22 cellular contexts compared by ENCODE assay signal in genomic region chr15:64237677-64238076, GRCh38.
DNase-seq lines count a peak whose midpoint lies in the region; ATAC-seq lines count a peak whose summit lies in the region.
"Had no signal": no experiment of that assay in that cellular context is flagged by ENCODE, and none has a peak within 500 bp of the region (broad histone marks: within the 10 kb centered on the region; RNA-seq: fewer than 3 reads in every experiment).

No MANE protein-coding gene starts in this region.

- H3K36me3 Mint-ChIP-seq in central memory CD8-positive, alpha-beta T cell (ENCODE audit: insufficient read depth), result peaks cover 5% of the 10 kb centered on the region

- H3K4me3 Mint-ChIP-seq in central memory CD8-positive, alpha-beta T cell, result no peak overlapping the region
- H3K4me3 Mint-ChIP-seq: CD4-positive, alpha-beta T cell; HFFc6 had no signal

- ATAC-seq in GM18907 (IDR thresholded peaks at IDR 0.05; ENCODE audit: unreplicated experiment), result peak; percentile 65
- ATAC-seq in HG03097 (IDR thresholded peaks at IDR 0.05; ENCODE audit: low FRiP score, unreplicated experiment), result peak; percentile 70
- no peak for ATAC-seq in central memory CD8-positive, alpha-beta T cell (replicated peaks; ENCODE audit: extremely low read depth, poor library complexity, severe bottlenecking)
- peak; percentile 40 for ATAC-seq in stimulated activated naive CD8-positive, alpha-beta T cell treated with anti-CD3 and anti-CD28 coated beads, Interleukin-15, Interleukin-2, amounts not matched to agents 100 U/mL and 50 U/mL, for 24 hours
- ATAC-seq in HG03139 (IDR thresholded peaks at IDR 0.05; ENCODE audit: unreplicated experiment), result no peak
- no peak for ATAC-seq in GM18861 (IDR thresholded peaks at IDR 0.05; ENCODE audit: unreplicated experiment)

- DNase-seq in central memory CD8-positive, alpha-beta T cell (ENCODE audit: low spot score in 2 of 2), result no peak
- no peak for DNase-seq in stimulated activated naive CD8-positive, alpha-beta T cell treated with anti-CD3 and anti-CD28 coated beads, Interleukin-15, Interleukin-2, amounts not matched to agents 100 U/mL and 50 U/mL, for 24 hours
- DNase-seq in HK-2 (ENCODE audit: unreplicated experiment), result no peak
- DNase-seq: ACHN; CD4-positive, alpha-beta T cell; COR-L47; DMS 273 treated with DMSO at 0.1 percent for 48 hours; DMS79 treated with DMSO at 0.1 percent for 48 hours; HFFc6; NCI-H1105; NCI-H146; NCI-H2029; NCI-H2227 treated with DMSO at 0.1 percent for 48 hours; NCI-H510A; NCI-H748 treated with DMSO at 0.1 percent for 48 hours; NK-92 treated with Interleukin-12 subunit alpha and Interleukin-12 subunit beta, amount 100 ng/mL, for 24 hours; SHP77 treated with DMSO at 0.1 percent for 48 hours; SK-N-SH had no signal

- no peaks in the 10 kb centered on the region for H3K9me3 Mint-ChIP-seq in central memory CD8-positive, alpha-beta T cell
- H3K9me3 Mint-ChIP-seq: CD4-positive, alpha-beta T cell; HFFc6 had no signal

- peak overlapping the region; percentile 54 for H3K27ac Mint-ChIP-seq in central memory CD8-positive, alpha-beta T cell (ENCODE audit: low read depth)
- H3K27ac Mint-ChIP-seq: CD4-positive, alpha-beta T cell; HFFc6 had no signal

- H3K27me3 Mint-ChIP-seq in central memory CD8-positive, alpha-beta T cell, result no peaks in the 10 kb centered on the region
- H3K27me3 Mint-ChIP-seq: CD4-positive, alpha-beta T cell had no signal

- peaks cover 58% of the 10 kb centered on the region for H3K4me1 Mint-ChIP-seq in central memory CD8-positive, alpha-beta T cell

Comparison
In these comparisons a context has a peak if more than half of its experiments do, and no peak if none do; other contexts are left out.
1. ATAC-seq: peak in GM18907 (single experiment), HG03097 (single experiment) and stimulated activated naive CD8-positive, alpha-beta T cell treated with anti-CD3 and anti-CD28 coated beads, Interleukin-15, Interleukin-2, amounts not matched to agents 100 U/mL and 50 U/mL, for 24 hours (single experiment); none in central memory CD8-positive, alpha-beta T cell (single experiment), HG03139 (single experiment) and GM18861 (single experiment).